Comparison of ENCODE assay signal across 15 cellular contexts in the genomic region with DNA sequence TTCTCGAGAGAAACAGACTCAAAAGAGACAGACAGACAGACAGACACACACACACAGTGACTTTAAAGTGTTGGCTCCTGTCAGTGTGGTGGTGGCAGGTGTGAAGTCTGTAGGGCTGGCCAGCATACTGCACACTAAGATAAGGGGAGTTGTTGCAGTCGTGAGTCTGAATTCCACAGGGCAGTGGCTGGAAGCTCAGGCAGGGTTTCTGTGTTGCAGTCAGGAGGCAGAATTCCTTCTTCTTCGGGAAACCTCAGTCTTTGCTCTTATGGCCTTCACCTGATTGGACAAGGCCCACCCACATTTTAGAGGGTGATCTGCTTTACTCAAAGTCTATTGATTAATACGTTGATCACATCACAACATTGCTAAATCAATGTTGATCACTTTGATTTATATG.
DNase-seq lines count a peak whose midpoint lies in the region; ATAC-seq lines count a peak whose summit lies in the region.
"Had no signal": no experiment of that assay in that cellular context is flagged by ENCODE, and none has a peak within 500 bp of the region (broad histone marks: within the 10 kb centered on the region; RNA-seq: fewer than 3 reads in every experiment).

No MANE protein-coding gene starts in this region.

- H3K4me1 Mint-ChIP-seq in activated naive CD4-positive, alpha-beta T cell treated with anti-CD3 and anti-CD28 coated beads, Interleukin-2, amount 10 ng/mL, durations not matched to agents 7 days and 5 days = no peaks in the 10 kb centered on the region

- no peaks in the 10 kb centered on the region for H3K36me3 Mint-ChIP-seq in activated naive CD4-positive, alpha-beta T cell treated with anti-CD3 and anti-CD28 coated beads, Interleukin-2, amount 10 ng/mL, durations not matched to agents 7 days and 5 days

- peak; percentile 80 to 83 for ATAC-seq in left cardiac atrium
- no peak for ATAC-seq in HG03108 (IDR thresholded peaks at IDR 0.05; ENCODE audit: unreplicated experiment)

- no peaks in the 10 kb centered on the region for H3K9me3 Mint-ChIP-seq in activated naive CD4-positive, alpha-beta T cell treated with anti-CD3 and anti-CD28 coated beads, Interleukin-2, amount 10 ng/mL, durations not matched to agents 7 days and 5 days

- H3K27me3 Mint-ChIP-seq in activated naive CD4-positive, alpha-beta T cell treated with anti-CD3 and anti-CD28 coated beads, Interleukin-2, amount 10 ng/mL, durations not matched to agents 7 days and 5 days = no peaks in the 10 kb centered on the region

- no peak overlapping the region for H3K27ac Mint-ChIP-seq in activated naive CD4-positive, alpha-beta T cell treated with anti-CD3 and anti-CD28 coated beads, Interleukin-2, amount 10 ng/mL, durations not matched to agents 7 days and 5 days

- no peak overlapping the region for H3K4me3 Mint-ChIP-seq in activated naive CD4-positive, alpha-beta T cell treated with anti-CD3 and anti-CD28 coated beads, Interleukin-2, amount 10 ng/mL, durations not matched to agents 7 days and 5 days

- DNase-seq in activated CD8-positive, alpha-beta memory T cell treated with anti-CD3 and anti-CD28 coated beads for 24 hours = peak; percentile 24
- no peak for DNase-seq in activated CD8-positive, alpha-beta memory T cell treated with anti-CD3 and anti-CD28 coated beads, Interleukin-2, amount 50 U/mL, for 48 hours
- DNase-seq in left cardiac atrium = no peak
- DNase-seq in mesenteric fat pad (ENCODE audit: low spot score) = peak; percentile 51
- no peak for DNase-seq in activated effector memory CD4-positive, alpha-beta T cell treated with anti-CD3 and anti-CD28 coated beads, Interleukin-2, amount 50 U/mL, for 16 hours
- no peak for DNase-seq in activated naive CD4-positive, alpha-beta T cell treated with anti-CD3 and anti-CD28 coated beads, Interleukin-2, amount 10 ng/mL, durations not matched to agents 7 days and 5 days
- DNase-seq in stimulated activated CD4-positive, alpha-beta T cell treated with anti-CD3 and anti-CD28 coated beads, Interleukin-4, amount 100 ng/mL, for 24 hours = no peak
- DNase-seq: AML-193, DMS79 treated with DMSO at 0.1 percent for 48 hours, NCI-H1417 treated with DMSO at 0.1 percent for 48 hours, NCI-H187 treated with DMSO at 0.1 percent for 48 hours, NCI-H2227 treated with DMSO at 0.1 percent for 48 hours, NCI-H524, NCI-H82 had no signal

- intact Hi-C loops in left cardiac atrium (cut with DNase I) = no loop called here

- CTCF ChIA-PET in activated naive CD4-positive, alpha-beta T cell treated with anti-CD3 and anti-CD28 coated beads, Interleukin-2, amount 10 ng/mL, durations not matched to agents 7 days and 5 days (lab: Charles Lee) = no interaction called here

Comparison
In these comparisons a context has a peak if more than half of its experiments do, and no peak if none do; other contexts are left out.
1. DNase-seq: peak in activated CD8-positive, alpha-beta memory T cell treated with anti-CD3 and anti-CD28 coated beads for 24 hours (single experiment) and mesenteric fat pad (single experiment); none in activated CD8-positive, alpha-beta memory T cell treated with anti-CD3 and anti-CD28 coated beads, Interleukin-2, amount 50 U/mL, for 48 hours (single experiment), left cardiac atrium (single experiment), activated effector memory CD4-positive, alpha-beta T cell treated with anti-CD3 and anti-CD28 coated beads, Interleukin-2, amount 50 U/mL, for 16 hours (single experiment), activated naive CD4-positive, alpha-beta T cell treated with anti-CD3 and anti-CD28 coated beads, Interleukin-2, amount 10 ng/mL, durations not matched to agents 7 days and 5 days (single experiment) and stimulated activated CD4-positive, alpha-beta T cell treated with anti-CD3 and anti-CD28 coated beads, Interleukin-4, amount 100 ng/mL, for 24 hours (single experiment).